In genomic region chr6:16712931-16713484, GRCh38 we compare ENCODE assay signal across 8 cellular contexts. TPM values are rescaled to one million over a fixed set of nuclear protein-coding genes. Genes with fewer than 3 reads are reported as not detected.
DNase-seq lines count a peak whose midpoint lies in the region; ATAC-seq and TF ChIP-seq lines count a peak whose summit lies in the region.

No MANE protein-coding gene starts in this region.

- H3K9ac ChIP-seq in mammary epithelial cell (ENCODE audit: insufficient read depth, low read length), result peak overlapping the region; percentile 84

- H3K4me2 ChIP-seq in mammary epithelial cell (ENCODE audit: insufficient read depth, low read depth, low read length), result peak overlapping the region; percentile 86

- DNase-seq in GM12865 (ENCODE audit: low read depth) (peak; percentile 54), Peyer's patch (no peak), mammary epithelial cell (peak; percentile 92), left lung (peak in 1 of 2 donors; percentile 68), stromal cell of bone marrow (ENCODE audit: low read depth) (peak; percentile 90), inferior parietal cortex (ENCODE audit: extremely low spot score) (no peak), NK-92 (lab: John Stamatoyannopoulos, UW; ENCODE audit: unreplicated experiment) (no peak)

- dilution Hi-C loops in mammary epithelial cell (cut with HindIII; ENCODE audit: low sequenced_read_pairs), result no loop called here

- no peaks in the 10 kb centered on the region for H3K9me3 ChIP-seq in Peyer's patch
- no peaks in the 10 kb centered on the region for H3K9me3 ChIP-seq in mammary epithelial cell (replicated peaks; ENCODE audit: insufficient read depth, low read length)
- H3K9me3 ChIP-seq in left lung, result no peaks in the 10 kb centered on the region

- no TSS peak for BruUV-seq in mammary epithelial cell (replicated peaks; lab: Mats Ljungman, UMichigan)

- in situ Hi-C loops in mammary epithelial cell (cut with MboI; ENCODE audit: low sequenced_read_pairs in 2 of 2), result no loop called here

- no peaks in the 10 kb centered on the region for H4K20me1 ChIP-seq in mammary epithelial cell (ENCODE audit: insufficient read depth, low read length)

- H3K4me1 ChIP-seq in Peyer's patch (peaks cover 0 to 11% (median 4%) of the 10 kb centered on the region in 4 donors), mammary epithelial cell (ENCODE audit: insufficient read depth, low read length) (peaks cover 30% of the 10 kb centered on the region), left lung (peaks cover 0 to 71% of the 10 kb centered on the region in 2 donors)

- no peak for TF ChIP-seq POLR2A in Peyer's patch (IDR thresholded peaks at IDR 0.05)

- intact Hi-C loops in mammary epithelial cell (cut with micrococcal nuclease), result loop anchor here (1.0 to 5.0 kb wide), 7 partner anchors 9 to 306 kb away; no protein-coding TSS in a partner anchor
- intact Hi-C loops in left lung (cut with DNase I), result no loop called here

- peak; percentile 43 for TF ChIP-seq CTCF in GM12865 (IDR thresholded peaks at IDR 0.05; ENCODE audit: insufficient read depth, low read depth, low read length, missing control alignments)
- TF ChIP-seq CTCF in Peyer's patch (IDR thresholded peaks at IDR 0.05), result peak in 4 of 6 experiments; percentile 6 to 26 (median 14)
- peak; percentile 37 to 48 for TF ChIP-seq CTCF in mammary epithelial cell (conservative IDR thresholded peaks at IDR 0.05 in 1 of 2, IDR thresholded peaks at IDR 0.05 in 1 of 2; ENCODE audit: extremely low read depth in 1 of 2, insufficient read depth in 1 of 2, low read depth in 1 of 2, low read length in 2 of 2)
- peak; percentile 15 to 45 for TF ChIP-seq CTCF in left lung (IDR thresholded peaks at IDR 0.05)

- H3K27ac ChIP-seq in Peyer's patch (peak overlapping the region; percentile 50 to 69 (median 65)), mammary epithelial cell (ENCODE audit: insufficient read depth, low read depth, low read length) (peak overlapping the region; percentile 97), left lung (peak overlapping the region; percentile 75 to 91)

- ATAC-seq in HG02610 (IDR thresholded peaks at IDR 0.05; ENCODE audit: unreplicated experiment) (peak; percentile 49), left lung (peak; percentile 83)

- WGBS in mammary epithelial cell (ENCODE audit: low coverage, missing lambda C conversion rate), result 13% methylated on average over 7 of the region's 7 CpGs

- H3K27me3 ChIP-seq in Peyer's patch, result no peaks in the 10 kb centered on the region
- no peaks in the 10 kb centered on the region for H3K27me3 ChIP-seq in mammary epithelial cell (ENCODE audit: insufficient read depth, low read length)
- no peaks in the 10 kb centered on the region for H3K27me3 ChIP-seq in left lung

- H3K79me2 ChIP-seq in mammary epithelial cell (ENCODE audit: insufficient read depth, low read length), result no peaks in the 10 kb centered on the region

- CTCF ChIA-PET in mammary epithelial cell (lab: Charles Lee; ENCODE audit: low non-redundant PET), result interaction anchor here (0.6 to 0.7 kb wide), 4 partner anchors 32 to 77 kb away, joined by 3 to 5 read pairs (median 4); partner anchors contain the start of gene ATXN1

- H3K36me3 ChIP-seq in Peyer's patch (no peaks in the 10 kb centered on the region), mammary epithelial cell (ENCODE audit: insufficient read depth, low read length) (no peaks in the 10 kb centered on the region), left lung (peaks cover 0 to 6% of the 10 kb centered on the region in 2 donors)

- H2AFZ ChIP-seq in mammary epithelial cell (ENCODE audit: low read depth, low read length), result peak overlapping the region; percentile 78

- H3K4me3 ChIP-seq in GM12865 (ENCODE audit: low read depth, low read length) (no peak overlapping the region), Peyer's patch (peak overlapping the region in 1 of 4 donors; percentile 15), mammary epithelial cell (replicated peaks in 1 of 3; ENCODE audit: insufficient read depth in 1 of 3, low read depth in 2 of 3, low read length in 3 of 3) (peak overlapping the region; percentile 21 to 41 (median 30)), left lung (peak overlapping the region in 1 of 2 donors; percentile 2)

RNA-seq across cellular contexts. Expression of gene ATXN1, which starts 48.3 kb away (rescaled TPM):
- total RNA-seq in Peyer's patch (10 to 100 TPM; 34.7 to 48.5 (median 43.1) TPM), mammary epithelial cell (10 to 100 TPM; 18.5 to 34.3 TPM), left lung (10 to 100 TPM; 52.5 to 67.4 TPM)
- polyA plus RNA-seq in mammary epithelial cell, result 7.1 TPM
- polyA minus RNA-seq in mammary epithelial cell, result 11.3 TPM

Comparison
In these comparisons a context has a peak if more than half of its experiments do, and no peak if none do; other contexts are left out.
1. DNase-seq: peak in GM12865 (single experiment), mammary epithelial cell (single experiment) and stromal cell of bone marrow (single experiment); none in Peyer's patch (0 of 3), inferior parietal cortex (single experiment) and NK-92 (single experiment).
2. Peak in every context shown above with its lines, with median percentiles within 50 percentile points of each other: CTCF ChIP-seq and H3K27ac ChIP-seq.